In genomic region chr7:108660465-108660864, GRCh38 we compare ENCODE assay signal across 1 cellular context.
TF ChIP-seq lines count a peak whose summit lies in the region.

No MANE protein-coding gene starts in this region.

TF ChIP-seq in GM12878, 131 proteins besides CTCF, POLR2A, EP300 and RAD21 (continued from another document):
- TF ChIP-seq TARDBP (IDR thresholded peaks at IDR 0.05; ENCODE audit: borderline replicate concordance) (no peak), JUND (IDR thresholded peaks at IDR 0.05; ENCODE audit: low read depth, low read length) (no peak), ATF7 (IDR thresholded peaks at IDR 0.05; ENCODE audit: low read depth) (no peak), POLR2AphosphoS2 (IDR thresholded peaks at IDR 0.05; ENCODE audit: low read depth, low read length) (no peak), BHLHE40 (IDR thresholded peaks at IDR 0.05; ENCODE audit: borderline replicate concordance in 1 of 2, low read depth in 2 of 2, low read length in 1 of 2) (no peak), RELB (IDR thresholded peaks at IDR 0.05; ENCODE audit: low read depth) (no peak), ZNF217 (IDR thresholded peaks at IDR 0.05) (no peak), NFYA (IDR thresholded peaks at IDR 0.05; ENCODE audit: borderline replicate concordance, low read depth, low read length) (no peak), ZBTB4 (CRISPR knock-in tag; IDR thresholded peaks at IDR 0.05) (no peak)
